In the genomic region with DNA sequence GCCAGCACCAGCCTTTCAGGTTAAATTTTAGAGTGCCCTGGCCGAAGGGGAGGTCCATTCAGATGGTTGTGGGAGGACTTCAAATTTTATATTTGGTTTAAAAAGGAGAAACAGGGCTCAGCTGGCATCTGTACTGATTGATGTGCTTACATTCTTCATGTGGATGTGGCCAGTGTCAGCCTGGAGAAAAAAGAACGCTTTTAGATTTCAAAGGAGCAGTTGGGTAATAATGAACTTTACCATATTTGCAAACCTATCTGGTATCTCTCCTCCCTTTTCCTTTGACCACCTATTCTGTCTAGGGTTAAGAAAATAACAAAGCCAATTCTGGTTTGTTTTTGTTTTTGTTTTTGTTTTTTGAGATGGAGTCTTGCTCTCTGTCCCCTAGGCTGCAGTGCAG, we compare ENCODE assay signal across 23 cellular contexts.
"Had no signal": no experiment of that assay in that cellular context is flagged by ENCODE, and none has a peak within 500 bp of the region (broad histone marks: within the 10 kb centered on the region; RNA-seq: fewer than 3 reads in every experiment).

No MANE protein-coding gene starts in this region.

- ATAC-seq: activated CD8-positive, alpha-beta T cell treated with anti-CD3 and anti-CD28 coated beads for 36 hours; body of pancreas had no signal

- H3K4me3 Mint-ChIP-seq: activated CD8-positive, alpha-beta T cell treated with anti-CD3 and anti-CD28 coated beads for 36 hours; activated naive CD4-positive, alpha-beta T cell treated with anti-CD3 and anti-CD28 coated beads, Interleukin-2, amount 50 U/mL, for 24 hours had no signal

- H3K36me3 ChIP-seq: SJCRH30 had no signal

- H3K4me1 ChIP-seq: ascending aorta, Peyer's patch, SJCRH30 had no signal

- H3K27ac ChIP-seq: ascending aorta, body of pancreas, KMS-11, Peyer's patch, RWPE1, SJCRH30, VCaP had no signal

- H3K27me3 Mint-ChIP-seq: activated CD8-positive, alpha-beta T cell treated with anti-CD3 and anti-CD28 coated beads for 36 hours; activated naive CD4-positive, alpha-beta T cell treated with anti-CD3 and anti-CD28 coated beads, Interleukin-2, amount 50 U/mL, for 24 hours had no signal

- DNase-seq: activated CD4-positive, alpha-beta T cell treated with anti-CD3 and anti-CD28 coated beads for 4 hours; activated CD8-positive, alpha-beta memory T cell treated with anti-CD3 and anti-CD28 coated beads, Interleukin-2, amount 50 U/mL, for 48 hours; activated CD8-positive, alpha-beta T cell treated with anti-CD3 and anti-CD28 coated beads for 36 hours; activated T-cell treated with anti-CD3 and anti-CD28 coated beads, Interleukin-2, amount 50 U/mL, for 1 hour; amniotic stem cell; body of pancreas; central memory CD4-positive, alpha-beta T cell; MV-4-11; NCI-H1092 treated with DMSO at 0.1 percent for 48 hours; NCI-H1417 treated with DMSO at 0.1 percent for 48 hours; NCI-H1694; NCI-H2029; NCI-H510A treated with DMSO at 0.1 percent for 48 hours; Peyer's patch; Right ventricle myocardium superior; SJCRH30; SK-N-SH; T-helper 1 cell had no signal

- H3K4me3 ChIP-seq: ascending aorta, body of pancreas, Peyer's patch, SJCRH30 had no signal

- H3K9me3 Mint-ChIP-seq: activated CD8-positive, alpha-beta T cell treated with anti-CD3 and anti-CD28 coated beads for 36 hours; activated naive CD4-positive, alpha-beta T cell treated with anti-CD3 and anti-CD28 coated beads, Interleukin-2, amount 50 U/mL, for 24 hours had no signal

- H3K9me3 ChIP-seq: ascending aorta, body of pancreas, Peyer's patch, SJCRH30, SK-N-SH had no signal

- H3K27me3 ChIP-seq: ascending aorta, body of pancreas, Peyer's patch, SJCRH30 had no signal

- H3K27ac Mint-ChIP-seq: activated CD8-positive, alpha-beta T cell treated with anti-CD3 and anti-CD28 coated beads for 36 hours; activated naive CD4-positive, alpha-beta T cell treated with anti-CD3 and anti-CD28 coated beads, Interleukin-2, amount 50 U/mL, for 24 hours had no signal
